Comparison of ENCODE assay signal across 1 cellular context in genomic region chr6:43277643-43278523, GRCh38.
TF ChIP-seq lines count a peak whose summit lies in the region.

No MANE protein-coding gene starts in this region.

TF ChIP-seq in GM23338, 12 proteins besides CTCF, POLR2A, EP300 and RAD21:
- TF ChIP-seq ZNF331 (CRISPR knock-in tag; IDR thresholded peaks at IDR 0.05; ENCODE audit: low read depth) = no peak
- TF ChIP-seq POLR2AphosphoS5 (IDR thresholded peaks at IDR 0.05; ENCODE audit: low read depth) = no peak
- TF ChIP-seq NANOG (IDR thresholded peaks at IDR 0.05; ENCODE audit: borderline replicate concordance) = no peak
- TF ChIP-seq ZNF114 (CRISPR knock-in tag; IDR thresholded peaks at IDR 0.05) = no peak
- TF ChIP-seq, protein P1, sequence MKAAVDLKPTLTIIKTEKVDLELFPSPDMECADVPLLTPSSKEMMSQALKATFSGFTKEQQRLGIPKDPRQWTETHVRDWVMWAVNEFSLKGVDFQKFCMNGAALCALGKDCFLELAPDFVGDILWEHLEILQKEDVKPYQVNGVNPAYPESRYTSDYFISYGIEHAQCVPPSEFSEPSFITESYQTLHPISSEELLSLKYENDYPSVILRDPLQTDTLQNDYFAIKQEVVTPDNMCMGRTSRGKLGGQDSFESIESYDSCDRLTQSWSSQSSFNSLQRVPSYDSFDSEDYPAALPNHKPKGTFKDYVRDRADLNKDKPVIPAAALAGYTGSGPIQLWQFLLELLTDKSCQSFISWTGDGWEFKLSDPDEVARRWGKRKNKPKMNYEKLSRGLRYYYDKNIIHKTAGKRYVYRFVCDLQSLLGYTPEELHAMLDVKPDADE (IDR thresholded peaks at IDR 0.05) = no peak
